1 cellular context compared by ENCODE assay signal in genomic region chr5:80608730-80609129, GRCh38.
TF ChIP-seq lines count a peak whose summit lies in the region.

No MANE protein-coding gene starts in this region.

TF ChIP-seq in HepG2, 621 proteins besides CTCF, POLR2A, EP300 and RAD21:
- no peak for TF ChIP-seq MED8 (CRISPR knock-in tag; IDR thresholded peaks at IDR 0.05; ENCODE audit: insufficient replicate concordance)
- no peak for TF ChIP-seq TERF1 (CRISPR knock-in tag; IDR thresholded peaks at IDR 0.05)
- TF ChIP-seq TCF7 (IDR thresholded peaks at IDR 0.05; ENCODE audit: low read depth), result no peak
- TF ChIP-seq JUN (CRISPR knock-in tag; IDR thresholded peaks at IDR 0.05), result no peak
- TF ChIP-seq AGO2 (optimal IDR thresholded peaks at IDR 0.05; ENCODE audit: low read depth, low read length), result no peak
- TF ChIP-seq MAX (IDR thresholded peaks at IDR 0.05), result no peak
- TF ChIP-seq THAP11 (CRISPR knock-in tag; IDR thresholded peaks at IDR 0.05), result no peak
- no peak for TF ChIP-seq ZNF781 (CRISPR knock-in tag; IDR thresholded peaks at IDR 0.05; ENCODE audit: borderline replicate concordance, not compliant biosample characterization)
- no peak for TF ChIP-seq NFYC (CRISPR knock-in tag; IDR thresholded peaks at IDR 0.05)
- TF ChIP-seq REST (IDR thresholded peaks at IDR 0.05; ENCODE audit: borderline replicate concordance in 1 of 2, low read depth in 1 of 2, low read length in 2 of 2), result no peak
- TF ChIP-seq ZSCAN20 (CRISPR knock-in tag; IDR thresholded peaks at IDR 0.05; ENCODE audit: borderline replicate concordance), result no peak
- TF ChIP-seq TAF1 (CRISPR knock-in tag; IDR thresholded peaks at IDR 0.05), result no peak
- TF ChIP-seq HOXA3 (CRISPR knock-in tag; IDR thresholded peaks at IDR 0.05), result no peak
TF ChIP-seq in HepG2: peak in this region for 0.
